Comparison of ENCODE assay signal across 1 cellular context in genomic region chr5:168179185-168179584, GRCh38.
TF ChIP-seq lines count a peak whose summit lies in the region.

No MANE protein-coding gene starts in this region.

TF ChIP-seq in GM23338, 12 proteins besides CTCF, POLR2A, EP300 and RAD21 (continued from another document):
- TF ChIP-seq ZNF462 (CRISPR knock-in tag; IDR thresholded peaks at IDR 0.05) (no peak), REST (IDR thresholded peaks at IDR 0.05; ENCODE audit: unreplicated experiment) (no peak)
TF ChIP-seq in GM23338: peak in this region for 0.
